In the genomic region with DNA sequence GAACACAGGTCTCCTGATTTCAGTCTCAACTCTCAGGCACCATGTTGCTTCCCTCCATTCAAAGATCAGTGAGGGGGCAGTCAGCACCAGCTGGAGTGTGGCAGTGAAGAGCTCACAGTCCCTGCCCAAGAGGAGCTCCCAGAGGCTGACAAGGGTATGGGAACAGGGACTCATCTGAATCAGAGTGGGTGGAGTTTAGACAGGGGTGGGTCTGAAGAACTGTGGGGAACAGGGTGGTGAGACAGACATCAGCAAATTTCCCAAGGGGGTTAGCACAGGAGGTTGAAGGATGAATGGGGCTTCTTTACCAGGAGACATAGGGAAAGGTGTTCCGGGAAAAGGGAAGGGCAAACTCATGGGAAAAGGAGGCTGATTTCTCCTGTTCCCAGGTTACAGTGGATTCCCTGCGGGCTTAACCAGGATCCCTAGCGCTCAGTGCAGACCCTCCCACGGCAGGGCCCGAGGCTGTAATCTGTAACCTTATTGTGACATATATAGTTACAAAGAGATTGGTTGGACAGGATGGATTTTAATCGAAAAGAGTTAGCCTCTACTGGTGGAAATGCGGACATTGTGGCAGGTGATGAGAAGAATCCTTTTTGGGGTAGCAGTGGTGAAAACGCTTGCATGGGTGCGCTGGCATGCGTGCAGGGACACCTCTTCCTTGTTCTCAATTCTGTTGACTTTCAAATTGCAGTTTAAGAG, we compare ENCODE assay signal across 10 cellular contexts.
DNase-seq lines count a peak whose midpoint lies in the region; ATAC-seq and TF ChIP-seq lines count a peak whose summit lies in the region.
"Had no signal": no experiment of that assay in that cellular context is flagged by ENCODE, and none has a peak within 500 bp of the region (broad histone marks: within the 10 kb centered on the region; RNA-seq: fewer than 3 reads in every experiment).

No MANE protein-coding gene starts in this region.

- H2AFZ ChIP-seq in OCI-LY3 (ENCODE audit: low read depth, low read length): peak overlapping the region; percentile 5; the same call in 1 of the 2 replicates

- H3K4me3 Mint-ChIP-seq in activated CD4-positive, alpha-beta memory T cell treated with anti-CD3 and anti-CD28 coated beads for 36 hours: no peak overlapping the region
- H3K4me3 Mint-ChIP-seq in activated CD4-positive, alpha-beta memory T cell treated with anti-CD3 and anti-CD28 coated beads, Interleukin-2, amount 10 ng/mL, durations not matched to agents 7 days and 5 days: no peak overlapping the region

- no peaks in the 10 kb centered on the region for H3K27me3 ChIP-seq in OCI-LY3 (ENCODE audit: low read depth, low read length)
- H3K27me3 ChIP-seq in esophagus muscularis mucosa: no peaks in the 10 kb centered on the region
- H3K27me3 ChIP-seq in testis: no peaks in the 10 kb centered on the region

- H3K9ac ChIP-seq in OCI-LY3 (ENCODE audit: low read length): no peak overlapping the region

- CTCF ChIA-PET in activated CD4-positive, alpha-beta memory T cell treated with anti-CD3 and anti-CD28 coated beads for 36 hours (lab: Charles Lee): interaction anchor here (0.6 to 5.7 kb wide), 10 partner anchors 10 to 262 kb away, joined by 3 to 68 read pairs (median 3); no protein-coding TSS in a partner anchor
- CTCF ChIA-PET in activated CD4-positive, alpha-beta memory T cell treated with anti-CD3 and anti-CD28 coated beads, Interleukin-2, amount 10 ng/mL, durations not matched to agents 7 days and 5 days (lab: Charles Lee): interaction anchor here (1.0 to 6.4 kb wide), 2 partner anchors 9 to 10 kb away, joined by 4 to 41 read pairs; no protein-coding TSS in a partner anchor

- no peak overlapping the region for H3K4me2 ChIP-seq in OCI-LY3 (ENCODE audit: low read length)

- no peak for TF ChIP-seq POLR2A in esophagus muscularis mucosa (IDR thresholded peaks at IDR 0.05; ENCODE audit: low read depth)
- TF ChIP-seq POLR2A in testis (IDR thresholded peaks at IDR 0.05): no peak

- no peak overlapping the region for H3K27ac Mint-ChIP-seq in activated CD4-positive, alpha-beta memory T cell treated with anti-CD3 and anti-CD28 coated beads for 36 hours
- H3K27ac Mint-ChIP-seq in activated CD4-positive, alpha-beta memory T cell treated with anti-CD3 and anti-CD28 coated beads, Interleukin-2, amount 10 ng/mL, durations not matched to agents 7 days and 5 days: no peak overlapping the region

- H3K27ac ChIP-seq in OCI-LY3 (ENCODE audit: low read length) (no peak overlapping the region), esophagus muscularis mucosa (replicated peaks in 1 of 4) (no peak overlapping the region), testis (no peak overlapping the region)
- H3K27ac ChIP-seq: prostate gland had no signal

- H3K4me3 ChIP-seq in OCI-LY3 (ENCODE audit: low read length) (no peak overlapping the region), esophagus muscularis mucosa (no peak overlapping the region), testis (no peak overlapping the region)
- H3K4me3 ChIP-seq: prostate gland had no signal

- H3K36me3 ChIP-seq in OCI-LY3 (replicated peaks; ENCODE audit: low read depth, low read length): no peaks in the 10 kb centered on the region
- H3K36me3 ChIP-seq in esophagus muscularis mucosa: peaks cover 0 to 7% (median 0%) of the 10 kb centered on the region in 4 donors
- no peaks in the 10 kb centered on the region for H3K36me3 ChIP-seq in testis (ENCODE audit: low read depth, missing control alignments)
- H3K36me3 ChIP-seq: prostate gland had no signal

- no peak for TF ChIP-seq EP300 in esophagus muscularis mucosa (IDR thresholded peaks at IDR 0.05)

- peak; percentile 3 for DNase-seq in activated CD4-positive, alpha-beta memory T cell treated with anti-CD3 and anti-CD28 coated beads for 36 hours
- no peak for DNase-seq in activated CD4-positive, alpha-beta memory T cell treated with anti-CD3 and anti-CD28 coated beads, Interleukin-2, amount 10 ng/mL, durations not matched to agents 7 days and 5 days
- peak; percentile 55 for DNase-seq in esophagus muscularis mucosa (ENCODE audit: extremely low spot score)
- peak; percentile 9 for DNase-seq in testis
- DNase-seq in NCI-H1105 (lab: John Stamatoyannopoulos, UW): no peak
- no peak for DNase-seq in medulla oblongata (ENCODE audit: extremely low spot score)
- DNase-seq: DMS79 treated with DMSO at 0.1 percent for 48 hours had no signal

- H3K4me1 ChIP-seq in OCI-LY3 (ENCODE audit: low read length): peaks cover 42% of the 10 kb centered on the region
- peaks cover 0 to 23% (median 21%) of the 10 kb centered on the region in 4 donors for H3K4me1 ChIP-seq in esophagus muscularis mucosa
- H3K4me1 ChIP-seq in testis: no peaks in the 10 kb centered on the region
- H3K4me1 ChIP-seq: prostate gland had no signal

- no peaks in the 10 kb centered on the region for H3K9me3 Mint-ChIP-seq in activated CD4-positive, alpha-beta memory T cell treated with anti-CD3 and anti-CD28 coated beads for 36 hours
- no peaks in the 10 kb centered on the region for H3K9me3 Mint-ChIP-seq in activated CD4-positive, alpha-beta memory T cell treated with anti-CD3 and anti-CD28 coated beads, Interleukin-2, amount 10 ng/mL, durations not matched to agents 7 days and 5 days

- POLR2A ChIA-PET in activated CD4-positive, alpha-beta memory T cell treated with anti-CD3 and anti-CD28 coated beads for 36 hours (lab: Charles Lee): no interaction called here
- POLR2A ChIA-PET in activated CD4-positive, alpha-beta memory T cell treated with anti-CD3 and anti-CD28 coated beads, Interleukin-2, amount 10 ng/mL, durations not matched to agents 7 days and 5 days (lab: Charles Lee): interaction anchor here (0.9 kb wide), 1 partner anchor 10 kb away, joined by 4 read pairs; no protein-coding TSS in a partner anchor

- no peaks in the 10 kb centered on the region for H3K36me3 Mint-ChIP-seq in activated CD4-positive, alpha-beta memory T cell treated with anti-CD3 and anti-CD28 coated beads for 36 hours
- no peaks in the 10 kb centered on the region for H3K36me3 Mint-ChIP-seq in activated CD4-positive, alpha-beta memory T cell treated with anti-CD3 and anti-CD28 coated beads, Interleukin-2, amount 10 ng/mL, durations not matched to agents 7 days and 5 days (ENCODE audit: low read depth)

- no peak for TF ChIP-seq CTCF in OCI-LY3 (IDR thresholded peaks at IDR 0.05; ENCODE audit: low read depth, low read length)
- no peak for TF ChIP-seq CTCF in esophagus muscularis mucosa (IDR thresholded peaks at IDR 0.05)
- TF ChIP-seq CTCF in testis (IDR thresholded peaks at IDR 0.05): no peak

- intact Hi-C loops in activated CD4-positive, alpha-beta memory T cell treated with anti-CD3 and anti-CD28 coated beads for 36 hours (cut with micrococcal nuclease): no loop called here
- intact Hi-C loops in esophagus muscularis mucosa (cut with DNase I): no loop called here
- intact Hi-C loops in testis (cut with DNase I; ENCODE audit: low total_unique reads): no loop called here

- H3K27me3 Mint-ChIP-seq in activated CD4-positive, alpha-beta memory T cell treated with anti-CD3 and anti-CD28 coated beads for 36 hours: peaks cover 21% of the 10 kb centered on the region
- peaks cover 18% of the 10 kb centered on the region for H3K27me3 Mint-ChIP-seq in activated CD4-positive, alpha-beta memory T cell treated with anti-CD3 and anti-CD28 coated beads, Interleukin-2, amount 10 ng/mL, durations not matched to agents 7 days and 5 days

- no peaks in the 10 kb centered on the region for H3K4me1 Mint-ChIP-seq in activated CD4-positive, alpha-beta memory T cell treated with anti-CD3 and anti-CD28 coated beads for 36 hours (ENCODE audit: low read depth)
- H3K4me1 Mint-ChIP-seq in activated CD4-positive, alpha-beta memory T cell treated with anti-CD3 and anti-CD28 coated beads, Interleukin-2, amount 10 ng/mL, durations not matched to agents 7 days and 5 days: peaks cover 12% of the 10 kb centered on the region

- WGBS in esophagus muscularis mucosa: 86% methylated on average over 10 of the region's 10 CpGs
- 78% methylated on average over 10 of the region's 10 CpGs for WGBS in testis, 2 donors

- H3K79me2 ChIP-seq in OCI-LY3 (ENCODE audit: low read length): no peaks in the 10 kb centered on the region

- no peaks in the 10 kb centered on the region for H4K20me1 ChIP-seq in OCI-LY3 (ENCODE audit: insufficient read depth, low read length)

- no peaks in the 10 kb centered on the region for H3K9me3 ChIP-seq in OCI-LY3 (ENCODE audit: insufficient read depth, low read length)
- no peaks in the 10 kb centered on the region for H3K9me3 ChIP-seq in esophagus muscularis mucosa
- H3K9me3 ChIP-seq in testis: no peaks in the 10 kb centered on the region
- H3K9me3 ChIP-seq: prostate gland had no signal

- no peak for ATAC-seq in HG02885 (IDR thresholded peaks at IDR 0.05; ENCODE audit: poor library complexity, unreplicated experiment)

Comparison
In these comparisons a context has a peak if more than half of its experiments do, and no peak if none do; other contexts are left out.
1. DNase-seq: peak in activated CD4-positive, alpha-beta memory T cell treated with anti-CD3 and anti-CD28 coated beads for 36 hours (single experiment), esophagus muscularis mucosa (single experiment) and testis (single experiment); none in activated CD4-positive, alpha-beta memory T cell treated with anti-CD3 and anti-CD28 coated beads, Interleukin-2, amount 10 ng/mL, durations not matched to agents 7 days and 5 days (single experiment), NCI-H1105 (single experiment) and medulla oblongata (single experiment).